ENCODE assay signal across 16 cellular contexts in the genomic region with DNA sequence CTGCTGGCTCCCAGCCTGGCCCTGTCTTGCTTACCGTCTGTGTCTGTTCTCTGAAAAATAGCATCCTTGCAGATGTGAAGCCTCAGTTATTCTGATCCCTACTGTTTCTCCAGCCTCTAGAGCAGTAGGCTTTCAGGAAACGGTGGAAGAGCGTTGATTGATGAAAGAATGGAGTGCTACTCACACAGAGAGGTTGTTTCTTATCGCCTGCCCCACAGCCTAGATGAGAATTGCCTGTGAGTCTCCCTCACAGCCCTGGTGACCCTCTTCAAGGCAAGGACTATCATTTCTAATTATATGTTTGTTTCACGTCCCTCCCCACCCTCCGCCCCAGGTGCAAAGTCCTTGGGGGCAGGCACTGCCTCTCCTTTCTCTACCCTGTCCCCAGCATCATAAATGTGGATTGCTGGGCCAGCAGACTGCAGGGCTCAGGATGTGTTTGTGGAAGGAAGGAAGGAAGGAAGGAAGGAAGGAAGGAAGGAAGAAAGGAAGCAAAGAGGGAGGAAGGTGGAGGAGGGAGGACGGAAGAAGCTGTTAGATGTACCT.
DNase-seq lines count a peak whose midpoint lies in the region; ATAC-seq and TF ChIP-seq lines count a peak whose summit lies in the region.
"Had no signal": no experiment of that assay in that cellular context is flagged by ENCODE, and none has a peak within 500 bp of the region (broad histone marks: within the 10 kb centered on the region; RNA-seq: fewer than 3 reads in every experiment).

No MANE protein-coding gene starts in this region.

- no peak for TF ChIP-seq CTCF in HFFc6 (IDR thresholded peaks at IDR 0.05)
- no peak for TF ChIP-seq CTCF in left lung (IDR thresholded peaks at IDR 0.05)

- no peak overlapping the region for H3K27ac Mint-ChIP-seq in HFFc6
- H3K27ac Mint-ChIP-seq: CD4-positive, alpha-beta T cell; IgD-negative memory B cell had no signal

- no peaks in the 10 kb centered on the region for H3K36me3 ChIP-seq in left lung
- H3K36me3 ChIP-seq: BLaER1 had no signal

- H3K27me3 Mint-ChIP-seq in HFFc6 (ENCODE audit: insufficient read depth), result no peaks in the 10 kb centered on the region; the same call in none of the 2 replicates

- H3K27me3 ChIP-seq in left lung, result no peaks in the 10 kb centered on the region
- H3K27me3 ChIP-seq: BLaER1 had no signal

- no peaks in the 10 kb centered on the region for H3K4me1 ChIP-seq in left lung

- no peak overlapping the region for H3K4me3 ChIP-seq in left lung
- H3K4me3 ChIP-seq: BLaER1, GM12878, GM23338 had no signal

- TF ChIP-seq POLR2A in erythroblast (IDR thresholded peaks at IDR 0.05; ENCODE audit: low read length), result no peak

- no peak overlapping the region for H3K4me3 Mint-ChIP-seq in HFFc6
- H3K4me3 Mint-ChIP-seq: CD4-positive, alpha-beta T cell; GM23338; H9; IgD-negative memory B cell had no signal

- H3K9me3 ChIP-seq in left lung, result no peaks in the 10 kb centered on the region
- H3K9me3 ChIP-seq: BLaER1 had no signal

- H3K4me1 Mint-ChIP-seq in HFFc6 (ENCODE audit: low read depth), result no peaks in the 10 kb centered on the region

- ATAC-seq in left colon (peak; percentile 94), left lung (no peak)
- ATAC-seq: GM12878, GM23338 had no signal

- H3K9me3 Mint-ChIP-seq in HFFc6, result peaks cover 52% of the 10 kb centered on the region
- H3K9me3 Mint-ChIP-seq: CD4-positive, alpha-beta T cell; GM23338; H9 had no signal

- intact Hi-C loops in left colon (cut with DNase I, micrococcal nuclease) (no loop called here), left lung (cut with DNase I) (no loop called here)

- peaks cover 19% of the 10 kb centered on the region for H3K36me3 Mint-ChIP-seq in HFFc6 (ENCODE audit: low read depth)

- peak; percentile 5 for DNase-seq in NCI-H2227 (lab: John Stamatoyannopoulos, UW; ENCODE audit: unreplicated experiment)
- DNase-seq in NCI-H2227 treated with DMSO at 0.1 percent for 48 hours (lab: John Stamatoyannopoulos, UW), result no peak
- peak in 1 of 2 donors; percentile 36 for DNase-seq in left colon
- peak; percentile 19 for DNase-seq in superior temporal gyrus (ENCODE audit: extremely low spot score)
- DNase-seq in HFFc6, result no peak
- DNase-seq in erythroblast (lab: John Stamatoyannopoulos, UW), result no peak
- DNase-seq in left lung, result no peak
- DNase-seq: AML-193; CD4-positive, alpha-beta T cell; DMS79; H9 had no signal

- no peak overlapping the region for H3K27ac ChIP-seq in left lung
- H3K27ac ChIP-seq: 22Rv1, BLaER1 had no signal

Comparison
In these comparisons a context has a peak if more than half of its experiments do, and no peak if none do; other contexts are left out.
1. DNase-seq: peak in NCI-H2227 (single experiment) and superior temporal gyrus (single experiment); none in NCI-H2227 treated with DMSO at 0.1 percent for 48 hours (single experiment), HFFc6 (single experiment), erythroblast (0 of 2) and left lung (0 of 2).